Comparison of ENCODE assay signal across 1 cellular context in the genomic region with DNA sequence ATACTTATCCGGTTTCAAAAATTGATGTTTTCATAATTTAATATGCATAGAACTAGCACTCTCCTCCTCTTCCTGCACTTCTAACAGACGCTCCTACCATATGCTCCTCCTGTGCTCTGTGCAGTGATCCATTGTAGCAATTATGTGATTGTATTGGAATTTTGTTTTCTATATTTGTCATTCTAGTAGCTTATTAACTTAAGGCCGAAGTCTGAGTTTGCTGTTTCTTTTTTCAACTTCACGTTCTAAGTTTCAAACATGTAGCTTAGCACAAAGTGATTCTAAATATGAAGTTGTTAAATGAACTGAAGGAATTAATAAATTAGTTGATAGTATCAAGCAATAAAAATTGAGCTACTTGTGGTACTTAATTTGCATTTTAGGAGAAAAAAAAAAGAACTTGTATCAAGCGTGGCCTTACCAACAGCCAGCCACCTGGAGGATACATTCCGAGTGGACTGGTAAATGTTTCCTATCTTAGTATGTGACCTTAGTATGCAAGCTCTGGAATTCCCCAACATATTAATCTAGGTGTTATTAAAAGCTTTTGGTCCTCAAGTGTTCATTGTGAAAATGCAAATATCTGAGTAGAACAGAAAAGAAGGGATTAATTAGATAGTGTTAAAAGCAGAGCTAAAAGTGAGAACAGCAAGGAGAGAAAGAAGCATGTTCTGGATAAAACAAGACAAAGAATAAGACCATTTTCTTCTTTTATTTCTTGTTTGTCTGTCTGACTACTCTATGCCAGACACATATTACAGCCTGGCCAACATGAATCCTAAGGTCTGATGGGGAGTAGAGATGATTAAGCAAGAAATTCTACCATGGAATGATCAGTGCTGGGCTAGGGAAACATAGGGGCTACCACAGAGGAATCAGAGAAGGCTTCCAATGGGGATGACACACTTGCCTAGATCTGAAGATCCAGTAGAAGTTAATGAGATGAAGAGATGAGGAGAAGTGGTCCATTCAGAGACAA.
TF ChIP-seq lines count a peak whose summit lies in the region.

No MANE protein-coding gene starts in this region.

TF ChIP-seq in liver, 16 proteins besides CTCF, POLR2A, EP300 and RAD21 (continued from another document):
- TF ChIP-seq, protein P1, sequence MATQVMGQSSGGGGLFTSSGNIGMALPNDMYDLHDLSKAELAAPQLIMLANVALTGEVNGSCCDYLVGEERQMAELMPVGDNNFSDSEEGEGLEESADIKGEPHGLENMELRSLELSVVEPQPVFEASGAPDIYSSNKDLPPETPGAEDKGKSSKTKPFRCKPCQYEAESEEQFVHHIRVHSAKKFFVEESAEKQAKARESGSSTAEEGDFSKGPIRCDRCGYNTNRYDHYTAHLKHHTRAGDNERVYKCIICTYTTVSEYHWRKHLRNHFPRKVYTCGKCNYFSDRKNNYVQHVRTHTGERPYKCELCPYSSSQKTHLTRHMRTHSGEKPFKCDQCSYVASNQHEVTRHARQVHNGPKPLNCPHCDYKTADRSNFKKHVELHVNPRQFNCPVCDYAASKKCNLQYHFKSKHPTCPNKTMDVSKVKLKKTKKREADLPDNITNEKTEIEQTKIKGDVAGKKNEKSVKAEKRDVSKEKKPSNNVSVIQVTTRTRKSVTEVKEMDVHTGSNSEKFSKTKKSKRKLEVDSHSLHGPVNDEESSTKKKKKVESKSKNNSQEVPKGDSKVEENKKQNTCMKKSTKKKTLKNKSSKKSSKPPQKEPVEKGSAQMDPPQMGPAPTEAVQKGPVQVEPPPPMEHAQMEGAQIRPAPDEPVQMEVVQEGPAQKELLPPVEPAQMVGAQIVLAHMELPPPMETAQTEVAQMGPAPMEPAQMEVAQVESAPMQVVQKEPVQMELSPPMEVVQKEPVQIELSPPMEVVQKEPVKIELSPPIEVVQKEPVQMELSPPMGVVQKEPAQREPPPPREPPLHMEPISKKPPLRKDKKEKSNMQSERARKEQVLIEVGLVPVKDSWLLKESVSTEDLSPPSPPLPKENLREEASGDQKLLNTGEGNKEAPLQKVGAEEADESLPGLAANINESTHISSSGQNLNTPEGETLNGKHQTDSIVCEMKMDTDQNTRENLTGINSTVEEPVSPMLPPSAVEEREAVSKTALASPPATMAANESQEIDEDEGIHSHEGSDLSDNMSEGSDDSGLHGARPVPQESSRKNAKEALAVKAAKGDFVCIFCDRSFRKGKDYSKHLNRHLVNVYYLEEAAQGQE (IDR thresholded peaks at IDR 0.05), result peak; percentile 85
